In the genomic region with DNA sequence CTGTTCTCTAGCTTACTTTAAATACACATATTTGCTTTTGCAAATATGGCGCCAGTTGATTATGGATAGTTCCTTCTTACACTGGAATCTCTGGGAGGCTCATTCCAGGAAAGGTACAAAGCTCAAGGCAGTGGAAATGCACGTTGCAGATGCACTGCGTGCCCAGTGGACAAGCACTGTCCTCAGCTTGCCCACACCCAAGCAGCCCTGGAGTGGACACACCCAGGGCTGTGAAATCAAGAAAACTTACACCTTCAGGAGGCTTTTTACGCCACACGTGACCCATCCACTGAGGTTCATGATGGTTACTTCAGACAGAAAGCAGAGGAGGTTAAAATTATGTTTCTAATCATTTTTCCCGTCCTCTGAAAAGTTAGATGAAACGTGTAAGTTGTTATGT, we compare ENCODE assay signal across 1 cellular context.
TF ChIP-seq lines count a peak whose summit lies in the region.

No MANE protein-coding gene starts in this region.

TF ChIP-seq in HepG2, 621 proteins besides CTCF, POLR2A, EP300 and RAD21 (continued from another document and continues in another):
- TF ChIP-seq, protein P1, sequence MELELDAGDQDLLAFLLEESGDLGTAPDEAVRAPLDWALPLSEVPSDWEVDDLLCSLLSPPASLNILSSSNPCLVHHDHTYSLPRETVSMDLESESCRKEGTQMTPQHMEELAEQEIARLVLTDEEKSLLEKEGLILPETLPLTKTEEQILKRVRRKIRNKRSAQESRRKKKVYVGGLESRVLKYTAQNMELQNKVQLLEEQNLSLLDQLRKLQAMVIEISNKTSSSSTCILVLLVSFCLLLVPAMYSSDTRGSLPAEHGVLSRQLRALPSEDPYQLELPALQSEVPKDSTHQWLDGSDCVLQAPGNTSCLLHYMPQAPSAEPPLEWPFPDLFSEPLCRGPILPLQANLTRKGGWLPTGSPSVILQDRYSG (CRISPR knock-in tag; IDR thresholded peaks at IDR 0.05): no peak
- TF ChIP-seq ZIK1 (CRISPR knock-in tag; IDR thresholded peaks at IDR 0.05; ENCODE audit: borderline replicate concordance, low read depth) (no peak), ZNF180 (CRISPR knock-in tag; IDR thresholded peaks at IDR 0.05; ENCODE audit: borderline replicate concordance, low read depth) (no peak), GTF3A (CRISPR knock-in tag; conservative IDR thresholded peaks at IDR 0.05) (no peak), ATF7 (IDR thresholded peaks at IDR 0.05) (no peak), ATF7 (CRISPR knock-in tag; IDR thresholded peaks at IDR 0.05) (no peak), ONECUT2 (CRISPR knock-in tag; IDR thresholded peaks at IDR 0.05) (no peak), ZNF230 (CRISPR knock-in tag; IDR thresholded peaks at IDR 0.05) (no peak), ISX (CRISPR knock-in tag; conservative IDR thresholded peaks at IDR 0.05) (no peak), ZNF788 (CRISPR knock-in tag; IDR thresholded peaks at IDR 0.05; ENCODE audit: borderline replicate concordance) (peak; percentile 66; the same call in 1 of the 2 replicates), ZKSCAN1 (IDR thresholded peaks at IDR 0.05; ENCODE audit: low read length) (no peak), AGO2 (optimal IDR thresholded peaks at IDR 0.05; ENCODE audit: low read depth, low read length) (no peak), ZZZ3 (CRISPR knock-in tag; IDR thresholded peaks at IDR 0.05; ENCODE audit: borderline replicate concordance) (no peak), IRX3 (CRISPR knock-in tag; IDR thresholded peaks at IDR 0.05; ENCODE audit: borderline replicate concordance, low read depth) (no peak), YEATS4 (CRISPR knock-in tag; IDR thresholded peaks at IDR 0.05; ENCODE audit: borderline replicate concordance) (peak; percentile 44; the same call in 1 of the 2 replicates), RELA (CRISPR knock-in tag; IDR thresholded peaks at IDR 0.05) (no peak), BHLHE40 (IDR thresholded peaks at IDR 0.05; ENCODE audit: low read length) (peak; percentile 47; the same call in 1 of the 2 replicates), ZC3H13 (CRISPR knock-in tag; IDR thresholded peaks at IDR 0.05) (no peak), ZNF30 (CRISPR knock-in tag; IDR thresholded peaks at IDR 0.05) (no peak), SAP130 (CRISPR knock-in tag; IDR thresholded peaks at IDR 0.05; ENCODE audit: low read depth) (peak; percentile 68), SOX5 (CRISPR knock-in tag; IDR thresholded peaks at IDR 0.05; ENCODE audit: borderline replicate concordance) (peak; percentile 81; the same call in 1 of the 2 replicates), POLR2AphosphoS5 (IDR thresholded peaks at IDR 0.05; ENCODE audit: low read depth, low read length) (0 out of 2 replicates have a peak, but pooled peaks have one; percentile 29), ZNF772 (CRISPR knock-in tag; IDR thresholded peaks at IDR 0.05) (peak; percentile 40; the same call in 1 of the 2 replicates), GABPA (IDR thresholded peaks at IDR 0.05; ENCODE audit: low read depth, low read length) (no peak), GABPA (CRISPR knock-in tag; IDR thresholded peaks at IDR 0.05; ENCODE audit: low read depth) (peak; percentile 38; the same call in 1 of the 2 replicates), ZNF563 (CRISPR knock-in tag; IDR thresholded peaks at IDR 0.05) (no peak), NKX3-1 (CRISPR knock-in tag; IDR thresholded peaks at IDR 0.05) (no peak), ZNF552 (CRISPR knock-in tag; IDR thresholded peaks at IDR 0.05; ENCODE audit: borderline replicate concordance) (no peak), RFX1 (IDR thresholded peaks at IDR 0.05) (no peak), PHF8 (CRISPR knock-in tag; IDR thresholded peaks at IDR 0.05) (no peak), HMG20A (CRISPR knock-in tag; IDR thresholded peaks at IDR 0.05; ENCODE audit: borderline replicate concordance) (peak; percentile 91; the same call in 1 of the 2 replicates), ELF4 (CRISPR knock-in tag; IDR thresholded peaks at IDR 0.05; ENCODE audit: borderline replicate concordance) (no peak), MIER3 (CRISPR knock-in tag; IDR thresholded peaks at IDR 0.05; ENCODE audit: borderline replicate concordance) (peak; percentile 61; the same call in 1 of the 2 replicates)
- TF ChIP-seq, protein P2, sequence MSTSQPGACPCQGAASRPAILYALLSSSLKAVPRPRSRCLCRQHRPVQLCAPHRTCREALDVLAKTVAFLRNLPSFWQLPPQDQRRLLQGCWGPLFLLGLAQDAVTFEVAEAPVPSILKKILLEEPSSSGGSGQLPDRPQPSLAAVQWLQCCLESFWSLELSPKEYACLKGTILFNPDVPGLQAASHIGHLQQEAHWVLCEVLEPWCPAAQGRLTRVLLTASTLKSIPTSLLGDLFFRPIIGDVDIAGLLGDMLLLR (CRISPR knock-in tag; IDR thresholded peaks at IDR 0.05): no peak
- TF ChIP-seq, protein P3, sequence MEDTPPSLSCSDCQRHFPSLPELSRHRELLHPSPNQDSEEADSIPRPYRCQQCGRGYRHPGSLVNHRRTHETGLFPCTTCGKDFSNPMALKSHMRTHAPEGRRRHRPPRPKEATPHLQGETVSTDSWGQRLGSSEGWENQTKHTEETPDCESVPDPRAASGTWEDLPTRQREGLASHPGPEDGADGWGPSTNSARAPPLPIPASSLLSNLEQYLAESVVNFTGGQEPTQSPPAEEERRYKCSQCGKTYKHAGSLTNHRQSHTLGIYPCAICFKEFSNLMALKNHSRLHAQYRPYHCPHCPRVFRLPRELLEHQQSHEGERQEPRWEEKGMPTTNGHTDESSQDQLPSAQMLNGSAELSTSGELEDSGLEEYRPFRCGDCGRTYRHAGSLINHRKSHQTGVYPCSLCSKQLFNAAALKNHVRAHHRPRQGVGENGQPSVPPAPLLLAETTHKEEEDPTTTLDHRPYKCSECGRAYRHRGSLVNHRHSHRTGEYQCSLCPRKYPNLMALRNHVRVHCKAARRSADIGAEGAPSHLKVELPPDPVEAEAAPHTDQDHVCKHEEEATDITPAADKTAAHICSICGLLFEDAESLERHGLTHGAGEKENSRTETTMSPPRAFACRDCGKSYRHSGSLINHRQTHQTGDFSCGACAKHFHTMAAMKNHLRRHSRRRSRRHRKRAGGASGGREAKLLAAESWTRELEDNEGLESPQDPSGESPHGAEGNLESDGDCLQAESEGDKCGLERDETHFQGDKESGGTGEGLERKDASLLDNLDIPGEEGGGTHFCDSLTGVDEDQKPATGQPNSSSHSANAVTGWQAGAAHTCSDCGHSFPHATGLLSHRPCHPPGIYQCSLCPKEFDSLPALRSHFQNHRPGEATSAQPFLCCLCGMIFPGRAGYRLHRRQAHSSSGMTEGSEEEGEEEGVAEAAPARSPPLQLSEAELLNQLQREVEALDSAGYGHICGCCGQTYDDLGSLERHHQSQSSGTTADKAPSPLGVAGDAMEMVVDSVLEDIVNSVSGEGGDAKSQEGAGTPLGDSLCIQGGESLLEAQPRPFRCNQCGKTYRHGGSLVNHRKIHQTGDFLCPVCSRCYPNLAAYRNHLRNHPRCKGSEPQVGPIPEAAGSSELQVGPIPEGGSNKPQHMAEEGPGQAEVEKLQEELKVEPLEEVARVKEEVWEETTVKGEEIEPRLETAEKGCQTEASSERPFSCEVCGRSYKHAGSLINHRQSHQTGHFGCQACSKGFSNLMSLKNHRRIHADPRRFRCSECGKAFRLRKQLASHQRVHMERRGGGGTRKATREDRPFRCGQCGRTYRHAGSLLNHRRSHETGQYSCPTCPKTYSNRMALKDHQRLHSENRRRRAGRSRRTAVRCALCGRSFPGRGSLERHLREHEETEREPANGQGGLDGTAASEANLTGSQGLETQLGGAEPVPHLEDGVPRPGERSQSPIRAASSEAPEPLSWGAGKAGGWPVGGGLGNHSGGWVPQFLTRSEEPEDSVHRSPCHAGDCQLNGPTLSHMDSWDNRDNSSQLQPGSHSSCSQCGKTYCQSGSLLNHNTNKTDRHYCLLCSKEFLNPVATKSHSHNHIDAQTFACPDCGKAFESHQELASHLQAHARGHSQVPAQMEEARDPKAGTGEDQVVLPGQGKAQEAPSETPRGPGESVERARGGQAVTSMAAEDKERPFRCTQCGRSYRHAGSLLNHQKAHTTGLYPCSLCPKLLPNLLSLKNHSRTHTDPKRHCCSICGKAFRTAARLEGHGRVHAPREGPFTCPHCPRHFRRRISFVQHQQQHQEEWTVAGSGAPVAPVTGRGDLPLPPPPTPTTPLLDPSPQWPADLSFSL (CRISPR knock-in tag; IDR thresholded peaks at IDR 0.05): no peak
- TF ChIP-seq, protein P4, sequence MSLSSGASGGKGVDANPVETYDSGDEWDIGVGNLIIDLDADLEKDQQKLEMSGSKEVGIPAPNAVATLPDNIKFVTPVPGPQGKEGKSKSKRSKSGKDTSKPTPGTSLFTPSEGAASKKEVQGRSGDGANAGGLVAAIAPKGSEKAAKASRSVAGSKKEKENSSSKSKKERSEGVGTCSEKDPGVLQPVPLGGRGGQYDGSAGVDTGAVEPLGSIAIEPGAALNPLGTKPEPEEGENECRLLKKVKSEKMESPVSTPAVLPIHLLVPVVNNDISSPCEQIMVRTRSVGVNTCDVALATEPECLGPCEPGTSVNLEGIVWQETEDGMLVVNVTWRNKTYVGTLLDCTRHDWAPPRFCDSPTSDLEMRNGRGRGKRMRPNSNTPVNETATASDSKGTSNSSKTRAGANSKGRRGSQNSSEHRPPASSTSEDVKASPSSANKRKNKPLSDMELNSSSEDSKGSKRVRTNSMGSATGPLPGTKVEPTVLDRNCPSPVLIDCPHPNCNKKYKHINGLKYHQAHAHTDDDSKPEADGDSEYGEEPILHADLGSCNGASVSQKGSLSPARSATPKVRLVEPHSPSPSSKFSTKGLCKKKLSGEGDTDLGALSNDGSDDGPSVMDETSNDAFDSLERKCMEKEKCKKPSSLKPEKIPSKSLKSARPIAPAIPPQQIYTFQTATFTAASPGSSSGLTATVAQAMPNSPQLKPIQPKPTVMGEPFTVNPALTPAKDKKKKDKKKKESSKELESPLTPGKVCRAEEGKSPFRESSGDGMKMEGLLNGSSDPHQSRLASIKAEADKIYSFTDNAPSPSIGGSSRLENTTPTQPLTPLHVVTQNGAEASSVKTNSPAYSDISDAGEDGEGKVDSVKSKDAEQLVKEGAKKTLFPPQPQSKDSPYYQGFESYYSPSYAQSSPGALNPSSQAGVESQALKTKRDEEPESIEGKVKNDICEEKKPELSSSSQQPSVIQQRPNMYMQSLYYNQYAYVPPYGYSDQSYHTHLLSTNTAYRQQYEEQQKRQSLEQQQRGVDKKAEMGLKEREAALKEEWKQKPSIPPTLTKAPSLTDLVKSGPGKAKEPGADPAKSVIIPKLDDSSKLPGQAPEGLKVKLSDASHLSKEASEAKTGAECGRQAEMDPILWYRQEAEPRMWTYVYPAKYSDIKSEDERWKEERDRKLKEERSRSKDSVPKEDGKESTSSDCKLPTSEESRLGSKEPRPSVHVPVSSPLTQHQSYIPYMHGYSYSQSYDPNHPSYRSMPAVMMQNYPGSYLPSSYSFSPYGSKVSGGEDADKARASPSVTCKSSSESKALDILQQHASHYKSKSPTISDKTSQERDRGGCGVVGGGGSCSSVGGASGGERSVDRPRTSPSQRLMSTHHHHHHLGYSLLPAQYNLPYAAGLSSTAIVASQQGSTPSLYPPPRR (CRISPR knock-in tag; IDR thresholded peaks at IDR 0.05; ENCODE audit: borderline replicate concordance): peak; percentile 84
- TF ChIP-seq, protein P5, sequence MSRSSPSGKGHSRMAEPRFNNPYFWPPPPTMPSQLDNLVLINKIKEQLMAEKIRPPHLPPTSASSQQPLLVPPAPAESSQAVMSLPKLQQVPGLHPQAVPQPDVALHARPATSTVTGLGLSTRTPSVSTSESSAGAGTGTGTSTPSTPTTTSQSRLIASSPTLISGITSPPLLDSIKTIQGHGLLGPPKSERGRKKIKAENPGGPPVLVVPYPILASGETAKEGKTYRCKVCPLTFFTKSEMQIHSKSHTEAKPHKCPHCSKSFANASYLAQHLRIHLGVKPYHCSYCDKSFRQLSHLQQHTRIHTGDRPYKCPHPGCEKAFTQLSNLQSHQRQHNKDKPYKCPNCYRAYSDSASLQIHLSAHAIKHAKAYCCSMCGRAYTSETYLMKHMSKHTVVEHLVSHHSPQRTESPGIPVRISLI (CRISPR knock-in tag; IDR thresholded peaks at IDR 0.05; ENCODE audit: borderline replicate concordance): peak; percentile 32; the same call in 1 of the 2 replicates
- TF ChIP-seq, protein P6, sequence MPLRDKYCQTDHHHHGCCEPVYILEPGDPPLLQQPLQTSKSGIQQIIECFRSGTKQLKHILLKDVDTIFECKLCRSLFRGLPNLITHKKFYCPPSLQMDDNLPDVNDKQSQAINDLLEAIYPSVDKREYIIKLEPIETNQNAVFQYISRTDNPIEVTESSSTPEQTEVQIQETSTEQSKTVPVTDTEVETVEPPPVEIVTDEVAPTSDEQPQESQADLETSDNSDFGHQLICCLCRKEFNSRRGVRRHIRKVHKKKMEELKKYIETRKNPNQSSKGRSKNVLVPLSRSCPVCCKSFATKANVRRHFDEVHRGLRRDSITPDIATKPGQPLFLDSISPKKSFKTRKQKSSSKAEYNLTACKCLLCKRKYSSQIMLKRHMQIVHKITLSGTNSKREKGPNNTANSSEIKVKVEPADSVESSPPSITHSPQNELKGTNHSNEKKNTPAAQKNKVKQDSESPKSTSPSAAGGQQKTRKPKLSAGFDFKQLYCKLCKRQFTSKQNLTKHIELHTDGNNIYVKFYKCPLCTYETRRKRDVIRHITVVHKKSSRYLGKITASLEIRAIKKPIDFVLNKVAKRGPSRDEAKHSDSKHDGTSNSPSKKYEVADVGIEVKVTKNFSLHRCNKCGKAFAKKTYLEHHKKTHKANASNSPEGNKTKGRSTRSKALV (CRISPR knock-in tag; IDR thresholded peaks at IDR 0.05): no peak
- TF ChIP-seq, protein P7, sequence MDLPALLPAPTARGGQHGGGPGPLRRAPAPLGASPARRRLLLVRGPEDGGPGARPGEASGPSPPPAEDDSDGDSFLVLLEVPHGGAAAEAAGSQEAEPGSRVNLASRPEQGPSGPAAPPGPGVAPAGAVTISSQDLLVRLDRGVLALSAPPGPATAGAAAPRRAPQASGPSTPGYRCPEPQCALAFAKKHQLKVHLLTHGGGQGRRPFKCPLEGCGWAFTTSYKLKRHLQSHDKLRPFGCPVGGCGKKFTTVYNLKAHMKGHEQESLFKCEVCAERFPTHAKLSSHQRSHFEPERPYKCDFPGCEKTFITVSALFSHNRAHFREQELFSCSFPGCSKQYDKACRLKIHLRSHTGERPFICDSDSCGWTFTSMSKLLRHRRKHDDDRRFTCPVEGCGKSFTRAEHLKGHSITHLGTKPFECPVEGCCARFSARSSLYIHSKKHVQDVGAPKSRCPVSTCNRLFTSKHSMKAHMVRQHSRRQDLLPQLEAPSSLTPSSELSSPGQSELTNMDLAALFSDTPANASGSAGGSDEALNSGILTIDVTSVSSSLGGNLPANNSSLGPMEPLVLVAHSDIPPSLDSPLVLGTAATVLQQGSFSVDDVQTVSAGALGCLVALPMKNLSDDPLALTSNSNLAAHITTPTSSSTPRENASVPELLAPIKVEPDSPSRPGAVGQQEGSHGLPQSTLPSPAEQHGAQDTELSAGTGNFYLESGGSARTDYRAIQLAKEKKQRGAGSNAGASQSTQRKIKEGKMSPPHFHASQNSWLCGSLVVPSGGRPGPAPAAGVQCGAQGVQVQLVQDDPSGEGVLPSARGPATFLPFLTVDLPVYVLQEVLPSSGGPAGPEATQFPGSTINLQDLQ (CRISPR knock-in tag; IDR thresholded peaks at IDR 0.05): no peak
- TF ChIP-seq, protein P8, sequence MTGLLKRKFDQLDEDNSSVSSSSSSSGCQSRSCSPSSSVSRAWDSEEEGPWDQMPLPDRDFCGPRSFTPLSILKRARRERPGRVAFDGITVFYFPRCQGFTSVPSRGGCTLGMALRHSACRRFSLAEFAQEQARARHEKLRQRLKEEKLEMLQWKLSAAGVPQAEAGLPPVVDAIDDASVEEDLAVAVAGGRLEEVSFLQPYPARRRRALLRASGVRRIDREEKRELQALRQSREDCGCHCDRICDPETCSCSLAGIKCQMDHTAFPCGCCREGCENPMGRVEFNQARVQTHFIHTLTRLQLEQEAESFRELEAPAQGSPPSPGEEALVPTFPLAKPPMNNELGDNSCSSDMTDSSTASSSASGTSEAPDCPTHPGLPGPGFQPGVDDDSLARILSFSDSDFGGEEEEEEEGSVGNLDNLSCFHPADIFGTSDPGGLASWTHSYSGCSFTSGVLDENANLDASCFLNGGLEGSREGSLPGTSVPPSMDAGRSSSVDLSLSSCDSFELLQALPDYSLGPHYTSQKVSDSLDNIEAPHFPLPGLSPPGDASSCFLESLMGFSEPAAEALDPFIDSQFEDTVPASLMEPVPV (CRISPR knock-in tag; IDR thresholded peaks at IDR 0.05): 0 out of 2 replicates have a peak, but pooled peaks have one; percentile 24
